ENCODE assay signal across 30 cellular contexts in the genomic region with DNA sequence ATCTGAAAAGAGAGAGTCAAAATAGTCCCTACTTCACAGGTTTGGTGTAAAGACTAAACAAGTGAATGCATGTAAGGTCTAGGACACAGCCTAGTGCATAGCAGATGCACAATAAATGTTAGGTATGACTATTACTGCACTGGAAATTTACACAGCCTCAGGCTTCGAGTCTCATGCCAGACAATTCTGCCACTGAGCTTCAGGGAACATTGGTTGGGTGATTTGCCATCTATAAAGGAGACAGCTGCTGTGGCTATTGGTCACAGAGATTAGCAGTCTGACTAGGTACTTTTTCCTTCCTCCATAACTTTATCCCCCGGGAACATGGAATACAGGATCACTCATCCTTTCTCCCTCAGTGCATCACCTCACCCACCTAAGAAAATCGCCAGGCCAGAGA.
"Had no signal": no experiment of that assay in that cellular context is flagged by ENCODE, and none has a peak within 500 bp of the region (broad histone marks: within the 10 kb centered on the region; RNA-seq: fewer than 3 reads in every experiment).

No MANE protein-coding gene starts in this region.

- ATAC-seq: activated naive CD4-positive, alpha-beta T cell treated with anti-CD3 and anti-CD28 coated beads, Interleukin-2, amount 50 U/mL, for 72 hours; activated T-cell treated with anti-CD3 and anti-CD28 coated beads, Interleukin-2, amount 50 U/mL, for 72 hours; gastroesophageal sphincter; heart right ventricle; WTC11 had no signal

- H3K4me3 Mint-ChIP-seq: activated CD4-positive, alpha-beta memory T cell treated with anti-CD3 and anti-CD28 coated beads, Interleukin-2, amount 10 ng/mL, durations not matched to agents 7 days and 5 days; activated CD4-positive, alpha-beta T cell treated with anti-CD3 and anti-CD28 coated beads, Interleukin-2, amount 10 ng/mL, durations not matched to agents 7 days and 5 days; activated naive CD4-positive, alpha-beta T cell treated with anti-CD3 and anti-CD28 coated beads, Interleukin-2, amount 10 ng/mL, durations not matched to agents 7 days and 5 days; activated naive CD8-positive, alpha-beta T cell treated with anti-CD3 and anti-CD28 coated beads, Interleukin-2, amount 10 ng/mL, durations not matched to agents 7 days and 5 days; activated T-cell treated with anti-CD3 and anti-CD28 coated beads, Interleukin-2, amount 50 U/mL, for 24 hours; activated T-cell treated with anti-CD3 and anti-CD28 coated beads, Interleukin-2, amount 50 U/mL, for 72 hours; brain; WTC11 had no signal

- H3K4me1 ChIP-seq: ascending aorta, breast epithelium, colonic mucosa, gastroesophageal sphincter had no signal

- H3K27ac ChIP-seq: ascending aorta, breast epithelium, cardiac muscle cell, colonic mucosa, epithelial cell of prostate, esophagus squamous epithelium, gastroesophageal sphincter, heart right ventricle, VCaP had no signal

- H3K4me3 ChIP-seq: ascending aorta, breast epithelium, cardiac muscle cell, colonic mucosa, esophagus squamous epithelium, gastroesophageal sphincter, heart right ventricle had no signal

- H3K27me3 Mint-ChIP-seq: brain had no signal

- H3K27ac Mint-ChIP-seq: activated CD4-positive, alpha-beta memory T cell treated with anti-CD3 and anti-CD28 coated beads, Interleukin-2, amount 10 ng/mL, durations not matched to agents 7 days and 5 days; activated CD4-positive, alpha-beta T cell treated with anti-CD3 and anti-CD28 coated beads, Interleukin-2, amount 10 ng/mL, durations not matched to agents 7 days and 5 days; activated naive CD4-positive, alpha-beta T cell treated with anti-CD3 and anti-CD28 coated beads, Interleukin-2, amount 10 ng/mL, durations not matched to agents 7 days and 5 days; activated naive CD4-positive, alpha-beta T cell treated with anti-CD3 and anti-CD28 coated beads, Interleukin-2, amount 50 U/mL, for 72 hours; activated naive CD8-positive, alpha-beta T cell treated with anti-CD3 and anti-CD28 coated beads, Interleukin-2, amount 10 ng/mL, durations not matched to agents 7 days and 5 days; activated T-cell treated with anti-CD3 and anti-CD28 coated beads, Interleukin-2, amount 50 U/mL, for 24 hours; activated T-cell treated with anti-CD3 and anti-CD28 coated beads, Interleukin-2, amount 50 U/mL, for 72 hours; brain; WTC11 had no signal

- H3K36me3 Mint-ChIP-seq: activated naive CD4-positive, alpha-beta T cell treated with anti-CD3 and anti-CD28 coated beads, Interleukin-2, amount 10 ng/mL, durations not matched to agents 7 days and 5 days; activated naive CD4-positive, alpha-beta T cell treated with anti-CD3 and anti-CD28 coated beads, Interleukin-2, amount 50 U/mL, for 72 hours; activated naive CD8-positive, alpha-beta T cell treated with anti-CD3 and anti-CD28 coated beads, Interleukin-2, amount 10 ng/mL, durations not matched to agents 7 days and 5 days; brain; WTC11 had no signal

- H3K9me3 Mint-ChIP-seq: activated CD4-positive, alpha-beta memory T cell treated with anti-CD3 and anti-CD28 coated beads, Interleukin-2, amount 10 ng/mL, durations not matched to agents 7 days and 5 days; activated CD4-positive, alpha-beta T cell treated with anti-CD3 and anti-CD28 coated beads, Interleukin-2, amount 10 ng/mL, durations not matched to agents 7 days and 5 days; activated naive CD4-positive, alpha-beta T cell treated with anti-CD3 and anti-CD28 coated beads, Interleukin-2, amount 10 ng/mL, durations not matched to agents 7 days and 5 days; activated naive CD4-positive, alpha-beta T cell treated with anti-CD3 and anti-CD28 coated beads, Interleukin-2, amount 50 U/mL, for 72 hours; activated naive CD8-positive, alpha-beta T cell treated with anti-CD3 and anti-CD28 coated beads, Interleukin-2, amount 10 ng/mL, durations not matched to agents 7 days and 5 days; activated T-cell treated with anti-CD3 and anti-CD28 coated beads, Interleukin-2, amount 50 U/mL, for 24 hours; activated T-cell treated with anti-CD3 and anti-CD28 coated beads, Interleukin-2, amount 50 U/mL, for 72 hours; brain had no signal

- H3K27me3 ChIP-seq: ascending aorta, breast epithelium, cardiac muscle cell, colonic mucosa, gastroesophageal sphincter had no signal

- DNase-seq: activated CD4-positive, alpha-beta memory T cell treated with anti-CD3 and anti-CD28 coated beads, Interleukin-2, amount 10 ng/mL, durations not matched to agents 7 days and 5 days; activated CD4-positive, alpha-beta T cell treated with anti-CD3 and anti-CD28 coated beads for 1 hour; activated CD4-positive, alpha-beta T cell treated with anti-CD3 and anti-CD28 coated beads for 4 hours; activated CD4-positive, alpha-beta T cell treated with anti-CD3 and anti-CD28 coated beads, Interleukin-2, amount 10 ng/mL, durations not matched to agents 7 days and 5 days; activated CD4-positive, alpha-beta T cell treated with anti-CD3 and anti-CD28 coated beads, Interleukin-2, amount 50 U/mL, for 4 hours; activated CD8-positive, alpha-beta memory T cell treated with anti-CD3 and anti-CD28 coated beads, Interleukin-2, amount 50 U/mL, for 48 hours; activated gamma-delta T cell; activated naive CD4-positive, alpha-beta T cell; activated naive CD4-positive, alpha-beta T cell treated with anti-CD3 and anti-CD28 coated beads, Interleukin-2, amount 10 ng/mL, durations not matched to agents 7 days and 5 days; activated naive CD8-positive, alpha-beta T cell treated with anti-CD3 and anti-CD28 coated beads, Interleukin-2, amount 10 ng/mL, durations not matched to agents 7 days and 5 days; activated T-cell treated with anti-CD3 and anti-CD28 coated beads for 4 hours; activated T-cell treated with anti-CD3 and anti-CD28 coated beads, Interleukin-2, amount 50 U/mL, for 24 hours; activated T-cell treated with anti-CD3 and anti-CD28 coated beads, Interleukin-2, amount 50 U/mL, for 72 hours; central memory CD4-positive, alpha-beta T cell; cerebellar nuclear complex; colonic mucosa; effector CD8-positive, alpha-beta T cell; esophagus squamous epithelium; foreskin melanocyte; heart right ventricle; T-helper 2 cell had no signal

- H3K4me1 Mint-ChIP-seq: activated CD4-positive, alpha-beta T cell treated with anti-CD3 and anti-CD28 coated beads, Interleukin-2, amount 10 ng/mL, durations not matched to agents 7 days and 5 days; activated naive CD4-positive, alpha-beta T cell treated with anti-CD3 and anti-CD28 coated beads, Interleukin-2, amount 10 ng/mL, durations not matched to agents 7 days and 5 days; activated naive CD8-positive, alpha-beta T cell treated with anti-CD3 and anti-CD28 coated beads, Interleukin-2, amount 10 ng/mL, durations not matched to agents 7 days and 5 days; brain had no signal

- H3K36me3 ChIP-seq: ascending aorta, breast epithelium, cardiac muscle cell, colonic mucosa, esophagus squamous epithelium, gastroesophageal sphincter, heart right ventricle had no signal
